8 cellular contexts compared by ENCODE assay signal in the genomic region with DNA sequence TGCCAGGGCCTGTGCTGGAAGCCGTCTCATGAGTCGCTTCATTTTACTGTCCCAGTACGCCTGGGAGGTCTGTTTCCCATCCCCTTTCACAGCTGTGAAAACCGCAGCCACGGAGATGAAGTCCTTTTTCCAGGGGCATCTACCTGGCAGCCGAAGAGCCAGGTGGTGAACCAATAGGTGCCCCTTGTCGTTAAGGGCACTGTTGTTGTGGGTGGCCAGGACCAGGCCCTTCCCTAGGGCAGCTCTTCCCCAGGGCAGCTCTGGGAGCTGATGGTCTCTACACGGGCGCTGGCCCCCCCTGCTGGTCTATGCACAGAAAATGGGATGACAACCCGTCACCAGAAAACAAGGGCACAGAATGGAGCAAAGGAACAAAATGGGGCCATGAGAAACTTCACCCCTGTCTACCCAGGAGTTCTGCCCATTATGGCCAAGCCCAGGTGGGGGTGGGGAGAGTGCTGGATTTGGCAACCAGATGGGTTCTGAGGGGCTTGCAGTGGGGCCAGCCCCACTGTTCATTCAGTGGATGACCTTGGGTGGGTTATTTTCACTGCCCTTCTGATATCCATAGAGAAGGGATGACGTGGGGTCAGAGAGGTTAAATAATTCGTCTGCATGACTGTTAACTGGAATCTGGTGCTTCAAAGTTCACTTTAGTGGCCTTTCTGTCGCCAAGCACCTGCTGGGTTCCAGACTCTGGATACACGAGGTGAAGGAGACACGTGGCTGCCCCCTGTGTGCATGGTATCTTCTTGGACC. TPM values are rescaled to one million over a fixed set of nuclear protein-coding genes. Genes with fewer than 3 reads are reported as not detected.
A peak's percentile ranks its signal among the peaks of the same experiment; 100 is the strongest.
DNase-seq lines count a peak whose midpoint lies in the region; ATAC-seq, FAIRE-seq and TF ChIP-seq lines count a peak whose summit lies in the region.

No MANE protein-coding gene starts in this region.

- H3K9me3 Mint-ChIP-seq in glutamatergic neuron (ENCODE audit: unreplicated experiment): peaks cover 2% of the 10 kb centered on the region

- no peak for FAIRE-seq in RCC 7860 (lab: Jason Lieb, UNC)

- H3K27me3 Mint-ChIP-seq in glutamatergic neuron (ENCODE audit: unreplicated experiment): peaks cover 2% of the 10 kb centered on the region

- intact Hi-C loops in posterior cingulate gyrus (cut with DNase I): loop anchor here (2.0 kb wide), 1 partner anchor 392 kb away; no protein-coding TSS in a partner anchor

- peaks cover 13% of the 10 kb centered on the region for H3K4me1 Mint-ChIP-seq in glutamatergic neuron (ENCODE audit: low read depth, unreplicated experiment)

- TF ChIP-seq CTCF in glutamatergic neuron (IDR thresholded peaks at IDR 0.05; ENCODE audit: partially characterized antibody, unreplicated experiment): peak; percentile 75

- no peaks in the 10 kb centered on the region for H3K36me3 Mint-ChIP-seq in glutamatergic neuron (ENCODE audit: unreplicated experiment)

- ATAC-seq in GM21737 (IDR thresholded peaks at IDR 0.05; ENCODE audit: unreplicated experiment): no peak

- H3K27ac Mint-ChIP-seq in glutamatergic neuron (ENCODE audit: unreplicated experiment): no peak overlapping the region

- DNase-seq in AG20443 (ENCODE audit: low spot score) (peak; percentile 72), HCEC 1CT (peak; percentile 59), RCC 7860 (ENCODE audit: low spot score) (peak; percentile 14), glutamatergic neuron (peak; percentile 75), posterior cingulate gyrus (peak in 8 of 10 donors; percentile 28 to 91 (median 54)), OCI-M2 (lab: John Stamatoyannopoulos, UW; ENCODE audit: unreplicated experiment) (no peak)
- peak in 3 of 4 experiments; percentile 7 to 47 (median 39) for DNase-seq in activated naive CD4-positive, alpha-beta T cell (lab: John Stamatoyannopoulos, UW)

- H3K4me3 Mint-ChIP-seq in glutamatergic neuron (ENCODE audit: unreplicated experiment): no peak overlapping the region

RNA-seq across cellular contexts. Expression of a gene that starts 11.5 kb away (rescaled TPM):
- total RNA-seq in glutamatergic neuron (ENCODE audit: unreplicated experiment): 4.2 TPM
